In genomic region chr2:215369191-215369760, GRCh38 we compare ENCODE assay signal across 1 cellular context.
TF ChIP-seq lines count a peak whose summit lies in the region.

No MANE protein-coding gene starts in this region.

TF ChIP-seq in HepG2, 621 proteins besides CTCF, POLR2A, EP300 and RAD21:
- peak; percentile 37 for TF ChIP-seq POLR2AphosphoS5 (IDR thresholded peaks at IDR 0.05; ENCODE audit: low read depth, low read length)
- TF ChIP-seq POLR2G (IDR thresholded peaks at IDR 0.05; ENCODE audit: low read depth, low read length): peak; percentile 37; the same call in 1 of the 2 replicates
- 0 out of 2 replicates have a peak, but pooled peaks have one; percentile 5 for TF ChIP-seq AFF4 (CRISPR knock-in tag; IDR thresholded peaks at IDR 0.05)
- TF ChIP-seq SP140L (CRISPR knock-in tag; IDR thresholded peaks at IDR 0.05; ENCODE audit: borderline replicate concordance): no peak
- peak; percentile 74 for TF ChIP-seq RBM22 (optimal IDR thresholded peaks at IDR 0.05; ENCODE audit: low read length)
- no peak for TF ChIP-seq NFE2L1 (CRISPR knock-in tag; IDR thresholded peaks at IDR 0.05; ENCODE audit: borderline replicate concordance)
- TF ChIP-seq ZNF230 (CRISPR knock-in tag; IDR thresholded peaks at IDR 0.05): no peak
